17 cellular contexts compared by ENCODE assay signal in genomic region chr6:33167374-33168148, GRCh38. TPM values are rescaled to one million over a fixed set of nuclear protein-coding genes. Genes with fewer than 3 reads are reported as not detected.
DNase-seq lines count a peak whose midpoint lies in the region; ATAC-seq and TF ChIP-seq lines count a peak whose summit lies in the region.
"Had no signal": no experiment of that assay in that cellular context is flagged by ENCODE, and none has a peak within 500 bp of the region (broad histone marks: within the 10 kb centered on the region; RNA-seq: fewer than 3 reads in every experiment).

No MANE protein-coding gene starts in this region.

- ATAC-seq in natural killer cell treated with Interleukin-12 subunit alpha and Interleukin-12 subunit beta and Interleukin-15 and Interleukin-18, amount 100 ng/mL, for 72 hours: no peak
- ATAC-seq in natural killer cell (no peak), GM19023 (IDR thresholded peaks at IDR 0.05; ENCODE audit: unreplicated experiment) (no peak), GM21367 (IDR thresholded peaks at IDR 0.05; ENCODE audit: unreplicated experiment) (no peak)

- no peak for TF ChIP-seq CTCF in natural killer cell (IDR thresholded peaks at IDR 0.05)
- TF ChIP-seq CTCF in endothelial cell (IDR thresholded peaks at IDR 0.05; ENCODE audit: unreplicated experiment): no peak

- no peaks in the 10 kb centered on the region for H3K9me3 Mint-ChIP-seq in natural killer cell treated with Interleukin-12 subunit alpha and Interleukin-12 subunit beta and Interleukin-15 and Interleukin-18, amount 100 ng/mL, for 72 hours
- H3K9me3 Mint-ChIP-seq in natural killer cell (no peaks in the 10 kb centered on the region), endothelial cell (ENCODE audit: unreplicated experiment) (no peaks in the 10 kb centered on the region)
- H3K9me3 Mint-ChIP-seq: CD4-positive, alpha-beta memory T cell; HFFc6 had no signal

- no peak overlapping the region for H3K4me3 Mint-ChIP-seq in natural killer cell treated with Interleukin-12 subunit alpha and Interleukin-12 subunit beta and Interleukin-15 and Interleukin-18, amount 100 ng/mL, for 72 hours
- H3K4me3 Mint-ChIP-seq in natural killer cell: no peak overlapping the region
- peak overlapping the region; percentile 47 for H3K4me3 Mint-ChIP-seq in endothelial cell (ENCODE audit: unreplicated experiment)
- H3K4me3 Mint-ChIP-seq: HFFc6 had no signal

- no peak overlapping the region for H3K27ac Mint-ChIP-seq in natural killer cell treated with Interleukin-12 subunit alpha and Interleukin-12 subunit beta and Interleukin-15 and Interleukin-18, amount 100 ng/mL, for 72 hours
- H3K27ac Mint-ChIP-seq in natural killer cell (no peak overlapping the region), endothelial cell (ENCODE audit: unreplicated experiment) (no peak overlapping the region)
- H3K27ac Mint-ChIP-seq: HFFc6 had no signal

- peak; percentile 55 for DNase-seq in natural killer cell treated with Interleukin-12 subunit alpha and Interleukin-12 subunit beta and Interleukin-15 and Interleukin-18, amount 100 ng/mL, for 72 hours (ENCODE audit: low spot score)
- DNase-seq in natural killer cell: no peak
- DNase-seq in OCI-M1 (lab: John Stamatoyannopoulos, UW): peak; percentile 28
- no peak for DNase-seq in endothelial cell (ENCODE audit: low spot score)
- DNase-seq in mesenteric fat pad (ENCODE audit: low spot score): no peak
- DNase-seq: BE2C; Caco-2; CD4-positive, alpha-beta memory T cell; HFFc6; IMR-90; NCI-H1105; NCI-H2081; NCI-H2171; NCI-H526; SHP77 treated with DMSO at 0.1 percent for 48 hours had no signal

- H3K36me3 Mint-ChIP-seq in natural killer cell treated with Interleukin-12 subunit alpha and Interleukin-12 subunit beta and Interleukin-15 and Interleukin-18, amount 100 ng/mL, for 72 hours: no peaks in the 10 kb centered on the region
- H3K36me3 Mint-ChIP-seq in natural killer cell (no peaks in the 10 kb centered on the region), endothelial cell (ENCODE audit: low read depth, unreplicated experiment) (peaks cover 8% of the 10 kb centered on the region)
- H3K36me3 Mint-ChIP-seq: CD4-positive, alpha-beta memory T cell had no signal

- intact Hi-C loops in natural killer cell (cut with micrococcal nuclease): no loop called here

- H3K4me1 Mint-ChIP-seq in natural killer cell treated with Interleukin-12 subunit alpha and Interleukin-12 subunit beta and Interleukin-15 and Interleukin-18, amount 100 ng/mL, for 72 hours (ENCODE audit: low read depth in 2 of 2): no peaks in the 10 kb centered on the region
- H3K4me1 Mint-ChIP-seq in natural killer cell (no peaks in the 10 kb centered on the region), endothelial cell (ENCODE audit: unreplicated experiment) (peaks cover under 1% of the 10 kb centered on the region)
- H3K4me1 Mint-ChIP-seq: CD4-positive, alpha-beta memory T cell had no signal

- peaks cover 0 to 5% of the 10 kb centered on the region in 2 donors for H3K27me3 Mint-ChIP-seq in natural killer cell treated with Interleukin-12 subunit alpha and Interleukin-12 subunit beta and Interleukin-15 and Interleukin-18, amount 100 ng/mL, for 72 hours
- H3K27me3 Mint-ChIP-seq in natural killer cell (ENCODE audit: low read depth in 2 of 2): peaks cover 0 to 10% of the 10 kb centered on the region in 2 donors
- H3K27me3 Mint-ChIP-seq in endothelial cell (ENCODE audit: unreplicated experiment): peaks cover 9% of the 10 kb centered on the region

RNA-seq across cellular contexts. Expression of gene COL11A2, which starts 24.7 kb away (rescaled TPM):
- total RNA-seq in natural killer cell treated with Interleukin-12 subunit alpha and Interleukin-12 subunit beta and Interleukin-15 and Interleukin-18, amount 100 ng/mL, for 72 hours: 1 to 10 TPM; 1.1 to 1.3 TPM
- total RNA-seq in natural killer cell (1 to 10 TPM in 1 of 3 donors, under 1 TPM in 2; 0.93 to 2.0 (median 0.94) TPM), endothelial cell (ENCODE audit: unreplicated experiment) (127 TPM), mesenteric fat pad (0.67 TPM)

RNA-seq across cellular contexts. Expression of gene RXRB, which starts 32.9 kb away (rescaled TPM):
- total RNA-seq in natural killer cell treated with Interleukin-12 subunit alpha and Interleukin-12 subunit beta and Interleukin-15 and Interleukin-18, amount 100 ng/mL, for 72 hours: 10 to 100 TPM; 43.9 to 50.4 TPM
- total RNA-seq in natural killer cell: 10 to 100 TPM; 72.3 to 96.4 (median 73.9) TPM
- total RNA-seq in endothelial cell (ENCODE audit: unreplicated experiment): 35.8 TPM
- 35.8 TPM for total RNA-seq in mesenteric fat pad

RNA-seq across cellular contexts. Expression of gene SLC39A7, which starts 33.1 kb away (rescaled TPM):
- total RNA-seq in natural killer cell treated with Interleukin-12 subunit alpha and Interleukin-12 subunit beta and Interleukin-15 and Interleukin-18, amount 100 ng/mL, for 72 hours: 100 to 1,000 TPM in 1 of 2 donors, 10 to 100 TPM in 1; 91.5 to 102 TPM
- total RNA-seq in natural killer cell: 10 to 100 TPM; 38.9 to 45.7 (median 45.6) TPM
- total RNA-seq in endothelial cell (ENCODE audit: unreplicated experiment): 108 TPM
- total RNA-seq in mesenteric fat pad: 109 TPM

RNA-seq across cellular contexts. Expression of gene HSD17B8, which starts 36.9 kb away (rescaled TPM):
- total RNA-seq in natural killer cell treated with Interleukin-12 subunit alpha and Interleukin-12 subunit beta and Interleukin-15 and Interleukin-18, amount 100 ng/mL, for 72 hours: 1 to 10 TPM; 3.3 to 6.2 TPM
- total RNA-seq in natural killer cell: 1 to 10 TPM; 5.4 to 7.7 (median 6.8) TPM
- 6.5 TPM for total RNA-seq in endothelial cell (ENCODE audit: unreplicated experiment)
- 5.3 TPM for total RNA-seq in mesenteric fat pad

RNA-seq across cellular contexts. Expression of gene RING1, which starts 40.7 kb away (rescaled TPM):
- total RNA-seq in natural killer cell treated with Interleukin-12 subunit alpha and Interleukin-12 subunit beta and Interleukin-15 and Interleukin-18, amount 100 ng/mL, for 72 hours: 10 to 100 TPM; 31.1 to 35.5 TPM
- total RNA-seq in natural killer cell: 10 to 100 TPM; 34.5 to 40.3 (median 36.5) TPM
- 19.6 TPM for total RNA-seq in endothelial cell (ENCODE audit: unreplicated experiment)
- 32.6 TPM for total RNA-seq in mesenteric fat pad

Comparison
In these comparisons a context has a peak if more than half of its experiments do, and no peak if none do; other contexts are left out.
1. DNase-seq: peak in natural killer cell treated with Interleukin-12 subunit alpha and Interleukin-12 subunit beta and Interleukin-15 and Interleukin-18, amount 100 ng/mL, for 72 hours (single experiment) and OCI-M1 (single experiment); none in natural killer cell (single experiment), endothelial cell (single experiment) and mesenteric fat pad (single experiment).
2. RNA of gene COL11A2, which starts 24.7 kb away (total RNA-seq): 127 TPM in endothelial cell (single experiment); 1.1 to 1.3 TPM in natural killer cell treated with Interleukin-12 subunit alpha and Interleukin-12 subunit beta and Interleukin-15 and Interleukin-18, amount 100 ng/mL, for 72 hours, 0.93 to 2.0 TPM in natural killer cell and 0.67 TPM in mesenteric fat pad (single experiment); every median in the first group is over 10 times any median in the second.